Comparison of ENCODE assay signal across 8 cellular contexts in genomic region chr2:65031341-65032015, GRCh38. TPM values are rescaled to one million over a fixed set of nuclear protein-coding genes. Genes with fewer than 3 reads are reported as not detected.
DNase-seq lines count a peak whose midpoint lies in the region; ATAC-seq, FAIRE-seq and TF ChIP-seq lines count a peak whose summit lies in the region.

No MANE protein-coding gene starts in this region.

- H3K4me3 ChIP-seq in duodenal mucosa (ENCODE audit: low read depth in 1 of 2, low read length in 2 of 2) (peak overlapping the region; percentile 57), upper lobe of left lung (peak overlapping the region in 1 of 4 donors; percentile 5), sigmoid colon (no peak overlapping the region)

- no peaks in the 10 kb centered on the region for H3K27me3 Mint-ChIP-seq in CD4-positive, alpha-beta T cell

- TF ChIP-seq POLR2A in upper lobe of left lung (IDR thresholded peaks at IDR 0.05) (no peak), sigmoid colon (IDR thresholded peaks at IDR 0.05) (no peak)

- H3K27ac ChIP-seq in CD4-positive, alpha-beta T cell (ENCODE audit: low read depth, low read length), result peak overlapping the region; percentile 61
- H3K27ac ChIP-seq in duodenal mucosa (ENCODE audit: low read depth, low read length) (no peak overlapping the region), upper lobe of left lung (peak overlapping the region in 1 of 4 donors; percentile 21), sigmoid colon (no peak overlapping the region)

- peak overlapping the region; percentile 51 to 55 for H3K9ac ChIP-seq in duodenal mucosa (ENCODE audit: low read depth in 1 of 2, low read length in 2 of 2)

- WGBS in upper lobe of left lung, 2 donors, result 37 to 51% methylated on average over 5 to 8 of the region's 8 CpGs
- WGBS in sigmoid colon, 2 donors, result 12 to 28% methylated on average over 8 of the region's 8 CpGs

- no peaks in the 10 kb centered on the region for H3K9me3 ChIP-seq in CD4-positive, alpha-beta T cell (ENCODE audit: control insufficient read depth, low read length)
- no peaks in the 10 kb centered on the region for H3K9me3 ChIP-seq in duodenal mucosa (ENCODE audit: control insufficient read depth in 1 of 2, low read length in 2 of 2)
- H3K9me3 ChIP-seq in upper lobe of left lung, result no peaks in the 10 kb centered on the region
- H3K9me3 ChIP-seq in sigmoid colon, result no peaks in the 10 kb centered on the region

- H3K36me3 ChIP-seq in duodenal mucosa (ENCODE audit: control insufficient read depth in 1 of 2, insufficient read depth in 2 of 2, low read length in 2 of 2) (no peaks in the 10 kb centered on the region), upper lobe of left lung (no peaks in the 10 kb centered on the region), sigmoid colon (no peaks in the 10 kb centered on the region)

- no peaks in the 10 kb centered on the region for H3K36me3 Mint-ChIP-seq in CD4-positive, alpha-beta T cell (ENCODE audit: low read depth)

- FAIRE-seq in RCC 7860 (lab: Jason Lieb, UNC), result no peak

- H3K9me3 Mint-ChIP-seq in CD4-positive, alpha-beta T cell, result no peaks in the 10 kb centered on the region

- CTCF ChIA-PET in CD4-positive, alpha-beta T cell (lab: Charles Lee), result interaction anchor here (1.1 to 1.4 kb wide), 2 partner anchors 114 to 156 kb away, joined by 3 to 4 read pairs; no protein-coding TSS in a partner anchor

- ATAC-seq in CD4-positive, alpha-beta T cell (ENCODE audit: poor library complexity), result peak; percentile 68
- ATAC-seq in GM21529 (IDR thresholded peaks at IDR 0.05; ENCODE audit: unreplicated experiment), result peak; percentile 37
- peak; percentile 42 to 54 for ATAC-seq in upper lobe of left lung (ENCODE audit: low FRiP score in 2 of 2)

- POLR2A ChIA-PET in CD4-positive, alpha-beta T cell (lab: Charles Lee), result interaction anchor here (0.8 to 3.5 kb wide), 7 partner anchors 11 to 196 kb away, joined by 3 to 17 read pairs (median 4); partner anchors contain the start of genes ACTR2, CEP68 and RAB1A

- peaks cover 25 to 27% of the 10 kb centered on the region in 2 donors for H3K4me1 ChIP-seq in duodenal mucosa (ENCODE audit: control insufficient read depth in 1 of 2, insufficient read depth in 2 of 2, low read length in 2 of 2)
- peaks cover 5 to 17% (median 7%) of the 10 kb centered on the region in 4 donors for H3K4me1 ChIP-seq in upper lobe of left lung
- H3K4me1 ChIP-seq in sigmoid colon, result no peaks in the 10 kb centered on the region

- intact Hi-C loops in CD4-positive, alpha-beta T cell (cut with DNase I, micrococcal nuclease), result loop anchor here in 1 of 2 experiments (10.0 kb wide), 1 partner anchor 697 kb away; no protein-coding TSS in a partner anchor
- intact Hi-C loops in sigmoid colon (cut with DNase I), result no loop called here

- no peak for TF ChIP-seq CTCF in CD4-positive, alpha-beta T cell (IDR thresholded peaks at IDR 0.05)
- TF ChIP-seq CTCF in upper lobe of left lung (IDR thresholded peaks at IDR 0.05) (no peak), sigmoid colon (IDR thresholded peaks at IDR 0.05) (no peak)

- TF ChIP-seq EP300 in upper lobe of left lung (IDR thresholded peaks at IDR 0.05) (no peak), sigmoid colon (IDR thresholded peaks at IDR 0.05) (no peak)

- H3K4me3 Mint-ChIP-seq in CD4-positive, alpha-beta T cell, result peak overlapping the region; percentile 66

- peak overlapping the region; percentile 74 for H3K27ac Mint-ChIP-seq in CD4-positive, alpha-beta T cell

- no peaks in the 10 kb centered on the region for H3K27me3 ChIP-seq in CD4-positive, alpha-beta T cell (ENCODE audit: control insufficient read depth, insufficient read depth, low read length)
- H3K27me3 ChIP-seq in duodenal mucosa (ENCODE audit: control insufficient read depth in 1 of 2, insufficient read depth in 2 of 2, low read length in 2 of 2) (no peaks in the 10 kb centered on the region), upper lobe of left lung (no peaks in the 10 kb centered on the region), sigmoid colon (no peaks in the 10 kb centered on the region)

- peaks cover 26% of the 10 kb centered on the region for H3K4me1 Mint-ChIP-seq in CD4-positive, alpha-beta T cell (ENCODE audit: low read depth)

- peak in 2 of 10 experiments; percentile 5 to 7 for DNase-seq in CD4-positive, alpha-beta T cell
- DNase-seq in NCI-H510A (lab: John Stamatoyannopoulos, UW), result peak; percentile 30
- peak in 1 of 2 donors; percentile 31 for DNase-seq in upper lobe of left lung
- DNase-seq in sigmoid colon, result no peak
- DNase-seq in SKM-1 treated with dmso at 0.1 percent for 144 hours (lab: John Stamatoyannopoulos, UW; ENCODE audit: unreplicated experiment), result no peak
- no peak for DNase-seq in RCC 7860 (ENCODE audit: low spot score)

RNA-seq across cellular contexts. Expression of gene CEP68, which starts 24.7 kb away (rescaled TPM):
- total RNA-seq in CD4-positive, alpha-beta T cell, result 10 to 100 TPM; 19.4 to 20.1 TPM
- total RNA-seq in upper lobe of left lung (10 to 100 TPM in 5 of 6 donors, 1 to 10 TPM in 1; 9.4 to 24.1 (median 13.3) TPM), sigmoid colon (10 to 100 TPM; 24.4 to 32.1 (median 28.6) TPM)
- polyA plus RNA-seq in sigmoid colon, result 1 to 10 TPM; 1.6 to 6.9 (median 4.2) TPM

RNA-seq across cellular contexts. Expression of gene SLC1A4, which starts 42.3 kb away (rescaled TPM):
- 1 to 10 TPM; 2.4 to 2.8 TPM for total RNA-seq in CD4-positive, alpha-beta T cell
- total RNA-seq in upper lobe of left lung (10 to 100 TPM in 3 of 6 donors, 1 to 10 TPM in 3; 5.2 to 15.2 (median 9.7) TPM), sigmoid colon (10 to 100 TPM in 1 of 4 donors, 1 to 10 TPM in 3; 5.0 to 11.4 (median 5.7) TPM)
- 10 to 100 TPM in 1 of 3 donors, 1 to 10 TPM in 1, under 1 TPM in 1; 0.60 to 13.4 (median 4.9) TPM for polyA plus RNA-seq in sigmoid colon

Comparison
In these comparisons a context has a peak if more than half of its experiments do, and no peak if none do; other contexts are left out.
1. H3K4me3 ChIP-seq: peak in duodenal mucosa (2 of 2); none in sigmoid colon (0 of 4).
2. Peak in every context shown above with its lines, with median percentiles within 50 percentile points of each other: ATAC-seq.